Comparison of ENCODE assay signal across 8 cellular contexts in genomic region chrX:49043220-49043986, GRCh38. TPM values are rescaled to one million over a fixed set of nuclear protein-coding genes. Genes with fewer than 3 reads are reported as not detected.
DNase-seq lines count a peak whose midpoint lies in the region; ATAC-seq and TF ChIP-seq lines count a peak whose summit lies in the region.

Gene TFE3 (minus strand): TSS chrX:49043357. CDS start chrX:49043226, 131 bp downstream.

- H3K4me3 ChIP-seq in CD4-positive, CD25-positive, alpha-beta regulatory T cell (ENCODE audit: low read depth, low read length): peak within 1 kb of the TSS; percentile 83
- peak within 1 kb of the TSS; percentile 11 to 82 (median 71) for H3K4me3 ChIP-seq in liver (ENCODE audit: low read depth in 1 of 3, low read length in 3 of 3)

- no peaks in the 10 kb centered on the region for H3K27me3 Mint-ChIP-seq in CD4-positive, CD25-positive, alpha-beta regulatory T cell
- no peaks in the 10 kb centered on the region for H3K27me3 Mint-ChIP-seq in activated CD4-positive, alpha-beta memory T cell treated with anti-CD3 and anti-CD28 coated beads for 36 hours

- TF ChIP-seq CTCF in liver (IDR thresholded peaks at IDR 0.05; ENCODE audit: low read depth, low read length, missing input control): peak; percentile 66

- POLR2A ChIA-PET in activated CD4-positive, alpha-beta memory T cell treated with anti-CD3 and anti-CD28 coated beads for 36 hours (lab: Charles Lee): interaction anchor here (1.0 to 2.8 kb wide), 2 partner anchors 41 to 87 kb away, joined by 3 to 11 read pairs; partner anchors contain the start of gene GRIPAP1

- CTCF ChIA-PET in activated CD4-positive, alpha-beta memory T cell treated with anti-CD3 and anti-CD28 coated beads for 36 hours (lab: Charles Lee): interaction anchor here (0.7 to 2.1 kb wide), 10 partner anchors 27 to 412 kb away, joined by 3 to 6 read pairs (median 3); partner anchors contain the start of genes GRIPAP1 and KCND1

- H3K27me3 ChIP-seq in CD4-positive, CD25-positive, alpha-beta regulatory T cell (ENCODE audit: control insufficient read depth, insufficient read depth, low read length): no peaks in the 10 kb centered on the region
- H3K27me3 ChIP-seq in liver (ENCODE audit: control insufficient read depth in 4 of 4, insufficient read depth in 4 of 4, low read length in 3 of 4): no peaks in the 10 kb centered on the region

- peaks cover 6% of the 10 kb centered on the region for H3K36me3 Mint-ChIP-seq in CD4-positive, CD25-positive, alpha-beta regulatory T cell
- H3K36me3 Mint-ChIP-seq in activated CD4-positive, alpha-beta memory T cell treated with anti-CD3 and anti-CD28 coated beads for 36 hours: peaks cover 15% of the 10 kb centered on the region

- no peaks in the 10 kb centered on the region for H3K9me3 ChIP-seq in CD4-positive, CD25-positive, alpha-beta regulatory T cell (ENCODE audit: control insufficient read depth in 2 of 2, low read length in 2 of 2)
- H3K9me3 ChIP-seq in liver (ENCODE audit: control insufficient read depth in 4 of 4, low read length in 3 of 4): no peaks in the 10 kb centered on the region

- H3K36me3 ChIP-seq in CD4-positive, CD25-positive, alpha-beta regulatory T cell (ENCODE audit: control insufficient read depth, insufficient read depth, low read length): peaks cover 4% of the 10 kb centered on the region
- peaks cover 0 to 8% (median 6%) of the 10 kb centered on the region in 4 donors for H3K36me3 ChIP-seq in liver (ENCODE audit: control insufficient read depth in 4 of 4, insufficient read depth in 3 of 4, low read depth in 1 of 4, low read length in 3 of 4)

- under 1% methylated on average over 67 of the region's 67 CpGs for WGBS in liver

- H3K27ac ChIP-seq in CD4-positive, CD25-positive, alpha-beta regulatory T cell (ENCODE audit: insufficient read depth, low read length, poor library complexity, severe bottlenecking): peak within 1 kb of the TSS; percentile 94
- peak within 1 kb of the TSS; percentile 94 to 96 for H3K27ac ChIP-seq in liver (ENCODE audit: low read depth in 1 of 2, low read length in 2 of 2)

- ATAC-seq in CD4-positive, CD25-positive, alpha-beta regulatory T cell (ENCODE audit: low read depth in 2 of 2): peak; percentile 87 to 90
- ATAC-seq in GM19452 (IDR thresholded peaks at IDR 0.05; ENCODE audit: unreplicated experiment): peak; percentile 81

- peak within 1 kb of the TSS; percentile 88 to 93 for H3K9ac ChIP-seq in liver (ENCODE audit: low read depth in 1 of 2, low read length in 2 of 2)

- H3K4me1 ChIP-seq in CD4-positive, CD25-positive, alpha-beta regulatory T cell (ENCODE audit: control insufficient read depth, insufficient read depth, low read length, poor library complexity, severe bottlenecking): peaks cover 32% of the 10 kb centered on the region
- peaks cover 5 to 24% (median 12%) of the 10 kb centered on the region in 4 donors for H3K4me1 ChIP-seq in liver (ENCODE audit: control insufficient read depth in 4 of 4, insufficient read depth in 4 of 4, low read length in 3 of 4)

- H3K27ac Mint-ChIP-seq in CD4-positive, CD25-positive, alpha-beta regulatory T cell: peak within 1 kb of the TSS; percentile 92 to 97 (median 95)
- peak within 1 kb of the TSS; percentile 92 for H3K27ac Mint-ChIP-seq in activated CD4-positive, alpha-beta memory T cell treated with anti-CD3 and anti-CD28 coated beads for 36 hours

- no peaks in the 10 kb centered on the region for H3K9me3 Mint-ChIP-seq in CD4-positive, CD25-positive, alpha-beta regulatory T cell
- no peaks in the 10 kb centered on the region for H3K9me3 Mint-ChIP-seq in activated CD4-positive, alpha-beta memory T cell treated with anti-CD3 and anti-CD28 coated beads for 36 hours

- intact Hi-C loops in activated CD4-positive, alpha-beta memory T cell treated with anti-CD3 and anti-CD28 coated beads for 36 hours (cut with micrococcal nuclease): loop anchor here (1.0 to 10.0 kb wide), 9 partner anchors 41 to 243 kb away; partner anchors contain the start of genes GRIPAP1, PCSK1N, PIM2 and PQBP1

- DNase-seq in CD4-positive, CD25-positive, alpha-beta regulatory T cell: peak; percentile 95 to 98 (median 95)
- peak; percentile 97 for DNase-seq in HK-2 (ENCODE audit: unreplicated experiment)
- peak; percentile 98 for DNase-seq in NCI-H82 treated with DMSO at 0.1 percent for 48 hours (lab: John Stamatoyannopoulos, UW; ENCODE audit: unreplicated experiment)
- DNase-seq in activated CD4-positive, alpha-beta memory T cell treated with anti-CD3 and anti-CD28 coated beads for 36 hours: peak; percentile 97
- DNase-seq in dermis microvascular lymphatic vessel endothelial cell (ENCODE audit: low read depth in 2 of 2): peak; percentile 97 to 98
- peak; percentile 96 for DNase-seq in stimulated activated CD4-positive, alpha-beta T cell treated with anti-CD3 and anti-CD28 coated beads, Interleukin-4, amount 100 ng/mL, for 24 hours

- H3K4me1 Mint-ChIP-seq in CD4-positive, CD25-positive, alpha-beta regulatory T cell: peaks cover 0 to 40% (median 17%) of the 10 kb centered on the region in 4 donors
- H3K4me1 Mint-ChIP-seq in activated CD4-positive, alpha-beta memory T cell treated with anti-CD3 and anti-CD28 coated beads for 36 hours (ENCODE audit: low read depth): peaks cover 30% of the 10 kb centered on the region

- H3K4me3 Mint-ChIP-seq in CD4-positive, CD25-positive, alpha-beta regulatory T cell: peak within 1 kb of the TSS; percentile 89 to 97 (median 90)
- peak within 1 kb of the TSS; percentile 91 for H3K4me3 Mint-ChIP-seq in activated CD4-positive, alpha-beta memory T cell treated with anti-CD3 and anti-CD28 coated beads for 36 hours

- TF ChIP-seq RAD21 in liver (IDR thresholded peaks at IDR 0.05): peak; percentile 79 to 83

TF ChIP-seq in liver, 16 proteins besides CTCF, POLR2A, EP300 and RAD21 (continues in another document):
- TF ChIP-seq HNF4A (conservative IDR thresholded peaks at IDR 0.05) (no peak), ATF3 (IDR thresholded peaks at IDR 0.05) (peak; percentile 50), FOXA2 (IDR thresholded peaks at IDR 0.05) (no peak), YY1 (IDR thresholded peaks at IDR 0.05) (peak; percentile 50), EGR1 (IDR thresholded peaks at IDR 0.05; ENCODE audit: low read depth in 2 of 2) (no peak), GABPA (IDR thresholded peaks at IDR 0.05 in 1 of 2, conservative IDR thresholded peaks at IDR 0.05 in 1 of 2) (peak; percentile 51 to 86), NR2F2 (IDR thresholded peaks at IDR 0.05) (no peak), JUND (IDR thresholded peaks at IDR 0.05) (peak; percentile 39 to 63), SP1 (IDR thresholded peaks at IDR 0.05) (peak; percentile 88), REST (IDR thresholded peaks at IDR 0.05) (peak; percentile 74), MAX (IDR thresholded peaks at IDR 0.05) (peak; percentile 11), TAF1 (conservative IDR thresholded peaks at IDR 0.05) (no peak), FOXA1 (IDR thresholded peaks at IDR 0.05) (no peak), HNF4G (IDR thresholded peaks at IDR 0.05) (no peak), RXRA (IDR thresholded peaks at IDR 0.05) (peak; percentile 37 to 43)

RNA-seq across cellular contexts. Expression of gene TFE3, which starts in this region (rescaled TPM):
- 44.2 TPM for total RNA-seq in CD4-positive, CD25-positive, alpha-beta regulatory T cell
- polyA plus RNA-seq in CD4-positive, CD25-positive, alpha-beta regulatory T cell: 1 to 10 TPM; 3.4 to 5.1 (median 4.4) TPM
- 10 to 100 TPM; 29.0 to 29.1 TPM for total RNA-seq in activated CD4-positive, alpha-beta memory T cell treated with anti-CD3 and anti-CD28 coated beads for 36 hours
- total RNA-seq in dermis microvascular lymphatic vessel endothelial cell: 9.5 and 15.6 TPM in 2 replicates
- total RNA-seq in liver: 10 to 100 TPM in 1 of 2 donors, 1 to 10 TPM in 1; 9.5 to 17.1 TPM
- 10 to 100 TPM in 1 of 2 donors, 1 to 10 TPM in 1; 8.6 to 22.4 TPM for polyA plus RNA-seq in liver

Comparison
In these comparisons a context has a peak if more than half of its experiments do, and no peak if none do; other contexts are left out.
1. Peak in every context shown above with its lines: DNase-seq, ATAC-seq, H3K4me3 ChIP-seq and H3K27ac ChIP-seq.